In the genomic region with DNA sequence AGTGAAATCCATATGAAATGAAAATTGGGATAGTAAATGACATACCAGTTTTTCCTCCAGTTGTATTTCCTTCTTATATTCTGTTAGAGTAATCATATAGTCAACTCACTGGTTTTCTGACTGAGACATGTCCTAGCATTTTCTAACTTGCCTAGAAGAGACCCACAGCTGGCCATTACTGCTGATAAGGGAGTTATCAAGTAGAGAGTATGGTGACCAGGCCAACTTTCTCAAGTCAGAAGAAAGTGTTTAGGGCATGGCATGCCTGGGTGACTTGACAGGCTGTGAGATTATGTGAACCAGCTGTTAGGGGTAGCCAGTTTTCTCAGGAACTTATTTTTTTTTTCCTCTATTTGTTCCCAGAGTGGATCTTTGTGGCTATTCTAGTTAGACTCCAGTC, we compare ENCODE assay signal across 19 cellular contexts.
A peak's percentile ranks its signal among the peaks of the same experiment; 100 is the strongest.
DNase-seq lines count a peak whose midpoint lies in the region; ATAC-seq, FAIRE-seq and TF ChIP-seq lines count a peak whose summit lies in the region.
"Had no signal": no experiment of that assay in that cellular context is flagged by ENCODE, and none has a peak within 500 bp of the region (broad histone marks: within the 10 kb centered on the region; RNA-seq: fewer than 3 reads in every experiment).

No MANE protein-coding gene starts in this region.

- H3K4me3 ChIP-seq in right cardiac atrium (ENCODE audit: low read length): no peak overlapping the region
- no peak overlapping the region for H3K4me3 ChIP-seq in small intestine (ENCODE audit: low read depth in 1 of 2, low read length in 2 of 2)
- H3K4me3 ChIP-seq: SJCRH30 had no signal

- peaks cover 2% of the 10 kb centered on the region for H3K4me1 ChIP-seq in right cardiac atrium (ENCODE audit: control insufficient read depth, insufficient read depth, low read length)
- H3K4me1 ChIP-seq in foreskin keratinocyte: no peaks in the 10 kb centered on the region
- H3K4me1 ChIP-seq in small intestine (ENCODE audit: control insufficient read depth in 2 of 2, insufficient read depth in 1 of 2, low read depth in 1 of 2, low read length in 1 of 2): no peaks in the 10 kb centered on the region
- H3K4me1 ChIP-seq: Caco-2, SJCRH30 had no signal

- no peaks in the 10 kb centered on the region for H3K9me3 ChIP-seq in right cardiac atrium (ENCODE audit: control insufficient read depth, low read length)
- no peaks in the 10 kb centered on the region for H3K9me3 ChIP-seq in small intestine (ENCODE audit: control insufficient read depth, low read depth)
- H3K9me3 ChIP-seq: Caco-2, SJCRH30 had no signal

- ATAC-seq in right cardiac atrium (peak; percentile 45 to 79), Right ventricle myocardium inferior (no peak), foreskin keratinocyte (no peak), HG02588 (IDR thresholded peaks at IDR 0.05; ENCODE audit: unreplicated experiment) (no peak)

- DNase-seq in right cardiac atrium (no peak), Right ventricle myocardium inferior (ENCODE audit: missing footprints) (no peak), OCI-M1 (lab: John Stamatoyannopoulos, UW) (peak; percentile 59), foreskin keratinocyte (peak; percentile 18 to 45), small intestine (no peak), D721Med (ENCODE audit: insufficient read length, low spot score) (no peak)
- DNase-seq: AML-193, Caco-2, DMS79, GOT3, Kasumi-1, MM.1S, NCI-H1092 treated with DMSO at 0.1 percent for 48 hours, NCI-H187, NCI-H345, NCI-H526, RPMI8226, SJCRH30 had no signal

- H3K27ac ChIP-seq in right cardiac atrium (ENCODE audit: low read length) (no peak overlapping the region), foreskin keratinocyte (no peak overlapping the region), small intestine (ENCODE audit: low read depth in 1 of 2, low read length in 1 of 2) (no peak overlapping the region)
- H3K27ac ChIP-seq: SJCRH30 had no signal

- intact Hi-C loops in right cardiac atrium (cut with DNase I): no loop called here
- intact Hi-C loops in Right ventricle myocardium inferior (cut with DNase I): no loop called here

- FAIRE-seq in small intestine (lab: Jason Lieb, UNC): no peak
- no peak for FAIRE-seq in D721Med (lab: Jason Lieb, UNC)

- TF ChIP-seq CTCF in foreskin keratinocyte (conservative IDR thresholded peaks at IDR 0.05): no peak
- no peak for TF ChIP-seq CTCF in D721Med (IDR thresholded peaks at IDR 0.05; ENCODE audit: insufficient read depth, missing control alignments)

- H3K27me3 ChIP-seq in right cardiac atrium (ENCODE audit: control insufficient read depth, insufficient read depth) (no peaks in the 10 kb centered on the region), foreskin keratinocyte (no peaks in the 10 kb centered on the region), small intestine (ENCODE audit: control insufficient read depth in 2 of 2, insufficient read depth in 2 of 2, low read length in 2 of 2) (no peaks in the 10 kb centered on the region)
- H3K27me3 ChIP-seq: SJCRH30 had no signal

- peaks cover 0 to 4% of the 10 kb centered on the region in 2 donors for H3K36me3 ChIP-seq in small intestine (ENCODE audit: control insufficient read depth in 2 of 2, insufficient read depth in 2 of 2, low read length in 2 of 2)
- H3K36me3 ChIP-seq: SJCRH30 had no signal

Comparison
In these comparisons a context has a peak if more than half of its experiments do, and no peak if none do; other contexts are left out.
1. ATAC-seq: peak in right cardiac atrium (2 of 2); none in Right ventricle myocardium inferior (single experiment), foreskin keratinocyte (single experiment) and HG02588 (single experiment).
2. DNase-seq: peak in OCI-M1 (single experiment) and foreskin keratinocyte (2 of 2); none in right cardiac atrium (0 of 3), Right ventricle myocardium inferior (single experiment), small intestine (single experiment) and D721Med (single experiment).